21 cellular contexts compared by ENCODE assay signal in the genomic region with DNA sequence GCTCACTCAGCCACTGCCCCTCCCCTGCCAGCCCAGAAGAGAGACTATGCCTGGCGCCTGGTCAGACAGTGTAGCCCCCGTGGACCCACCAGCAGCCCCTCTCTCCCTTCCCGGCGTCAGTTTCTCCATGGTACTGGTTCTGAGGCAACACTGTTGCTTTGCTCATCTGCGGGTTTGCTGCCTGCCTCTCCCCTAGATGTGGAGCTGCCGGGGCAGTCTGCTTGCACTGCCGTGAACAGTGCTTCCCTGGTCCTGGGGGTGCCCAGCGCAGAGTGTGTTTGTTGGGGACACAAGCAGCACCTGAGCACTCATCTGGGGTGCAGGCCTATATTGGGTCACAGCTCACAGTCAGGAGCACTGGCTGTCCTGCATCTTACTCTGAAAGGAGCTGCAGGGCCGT.
DNase-seq lines count a peak whose midpoint lies in the region; ATAC-seq and TF ChIP-seq lines count a peak whose summit lies in the region.
"Had no signal": no experiment of that assay in that cellular context is flagged by ENCODE, and none has a peak within 500 bp of the region (broad histone marks: within the 10 kb centered on the region; RNA-seq: fewer than 3 reads in every experiment).

No MANE protein-coding gene starts in this region.

- H3K9me3 Mint-ChIP-seq in CD14-positive monocyte (peaks cover 11 to 41% (median 27%) of the 10 kb centered on the region in 7 donors), chondrocyte (ENCODE audit: low read depth) (peaks cover 23% of the 10 kb centered on the region)
- H3K9me3 Mint-ChIP-seq in activated T-cell treated with anti-CD3 and anti-CD28 coated beads, Interleukin-2, amount 50 U/mL, for 72 hours: peaks cover 6 to 12% of the 10 kb centered on the region in 2 donors

- no peak overlapping the region for H3K4me3 Mint-ChIP-seq in CD14-positive monocyte
- H3K4me3 Mint-ChIP-seq in chondrocyte (ENCODE audit: unreplicated experiment): no peak overlapping the region
- no peak overlapping the region for H3K4me3 Mint-ChIP-seq in activated T-cell treated with anti-CD3 and anti-CD28 coated beads, Interleukin-2, amount 50 U/mL, for 72 hours
- H3K4me3 Mint-ChIP-seq: CD4-positive, alpha-beta T cell had no signal

- H3K4me1 Mint-ChIP-seq in CD14-positive monocyte (no peaks in the 10 kb centered on the region), chondrocyte (ENCODE audit: low read depth) (peaks cover 4% of the 10 kb centered on the region)
- no peaks in the 10 kb centered on the region for H3K4me1 Mint-ChIP-seq in activated T-cell treated with anti-CD3 and anti-CD28 coated beads, Interleukin-2, amount 50 U/mL, for 72 hours (ENCODE audit: low read depth)

- DNase-seq in CD14-positive monocyte (ENCODE audit: low spot score) (peak; percentile 39), chondrocyte (ENCODE audit: low spot score) (peak; percentile 60), left lobe of liver (ENCODE audit: low spot score) (peak; percentile 37), sciatic nerve (ENCODE audit: low spot score) (peak; percentile 34), COLO829 (ENCODE audit: low spot score) (no peak)
- DNase-seq in activated T-cell treated with anti-CD3 and anti-CD28 coated beads, Interleukin-2, amount 50 U/mL, for 72 hours: no peak
- no peak for DNase-seq in effector CD8-positive, alpha-beta T cell (lab: John Stamatoyannopoulos, UW)
- DNase-seq: DMS 273 treated with DMSO at 0.1 percent for 48 hours; DMS79 treated with DMSO at 0.1 percent for 48 hours; HCEC 1CT; KG1; NCI-H1092; NCI-H1436; NCI-H2029 treated with DMSO at 0.1 percent for 48 hours; NCI-H226; NCI-H524; NCI-H774; NK-92 treated with Interleukin-12 subunit alpha and Interleukin-12 subunit beta, amount 100 ng/mL, for 24 hours had no signal

- H3K27ac Mint-ChIP-seq in CD14-positive monocyte: no peak overlapping the region
- no peak overlapping the region for H3K27ac Mint-ChIP-seq in chondrocyte (ENCODE audit: unreplicated experiment)
- H3K27ac Mint-ChIP-seq in activated T-cell treated with anti-CD3 and anti-CD28 coated beads, Interleukin-2, amount 50 U/mL, for 72 hours: no peak overlapping the region
- H3K27ac Mint-ChIP-seq: CD4-positive, alpha-beta T cell had no signal

- TF ChIP-seq CTCF in CD14-positive monocyte (IDR thresholded peaks at IDR 0.05): no peak
- TF ChIP-seq CTCF in chondrocyte (IDR thresholded peaks at IDR 0.05): no peak

- H3K36me3 Mint-ChIP-seq in CD14-positive monocyte: no peaks in the 10 kb centered on the region
- peaks cover 2% of the 10 kb centered on the region for H3K36me3 Mint-ChIP-seq in chondrocyte (ENCODE audit: low read depth)
- peaks cover 9 to 14% of the 10 kb centered on the region in 2 donors for H3K36me3 Mint-ChIP-seq in activated T-cell treated with anti-CD3 and anti-CD28 coated beads, Interleukin-2, amount 50 U/mL, for 72 hours (ENCODE audit: insufficient read depth in 2 of 2)

- ATAC-seq in left lobe of liver (no peak), sciatic nerve (no peak), HG03095 (IDR thresholded peaks at IDR 0.05; ENCODE audit: unreplicated experiment) (no peak)
- no peak for ATAC-seq in activated T-cell treated with anti-CD3 and anti-CD28 coated beads, Interleukin-2, amount 50 U/mL, for 72 hours (replicated peaks in 1 of 2)
- ATAC-seq: Panc1 had no signal

- intact Hi-C loops in CD14-positive monocyte (cut with micrococcal nuclease): no loop called here
- intact Hi-C loops in sciatic nerve (cut with DNase I): no loop called here

- H3K27me3 Mint-ChIP-seq in CD14-positive monocyte (ENCODE audit: low read depth in 3 of 3) (peaks cover 0 to 14% (median 14%) of the 10 kb centered on the region in 3 donors), chondrocyte (ENCODE audit: low read depth) (peaks cover 16% of the 10 kb centered on the region)
- H3K27me3 Mint-ChIP-seq in activated T-cell treated with anti-CD3 and anti-CD28 coated beads, Interleukin-2, amount 50 U/mL, for 72 hours (ENCODE audit: low read depth): peaks cover 15% of the 10 kb centered on the region

Comparison
In these comparisons a context has a peak if more than half of its experiments do, and no peak if none do; other contexts are left out.
1. DNase-seq: peak in CD14-positive monocyte (single experiment), chondrocyte (single experiment), left lobe of liver (single experiment) and sciatic nerve (single experiment); none in COLO829 (single experiment), activated T-cell treated with anti-CD3 and anti-CD28 coated beads, Interleukin-2, amount 50 U/mL, for 72 hours (0 of 2) and effector CD8-positive, alpha-beta T cell (single experiment).